ENCODE assay signal across 1 cellular context in genomic region chr2:44799754-44800153, GRCh38.
TF ChIP-seq lines count a peak whose summit lies in the region.

No MANE protein-coding gene starts in this region.

TF ChIP-seq in GM23338, 12 proteins besides CTCF, POLR2A, EP300 and RAD21 (continued from another document):
- TF ChIP-seq, protein P1, sequence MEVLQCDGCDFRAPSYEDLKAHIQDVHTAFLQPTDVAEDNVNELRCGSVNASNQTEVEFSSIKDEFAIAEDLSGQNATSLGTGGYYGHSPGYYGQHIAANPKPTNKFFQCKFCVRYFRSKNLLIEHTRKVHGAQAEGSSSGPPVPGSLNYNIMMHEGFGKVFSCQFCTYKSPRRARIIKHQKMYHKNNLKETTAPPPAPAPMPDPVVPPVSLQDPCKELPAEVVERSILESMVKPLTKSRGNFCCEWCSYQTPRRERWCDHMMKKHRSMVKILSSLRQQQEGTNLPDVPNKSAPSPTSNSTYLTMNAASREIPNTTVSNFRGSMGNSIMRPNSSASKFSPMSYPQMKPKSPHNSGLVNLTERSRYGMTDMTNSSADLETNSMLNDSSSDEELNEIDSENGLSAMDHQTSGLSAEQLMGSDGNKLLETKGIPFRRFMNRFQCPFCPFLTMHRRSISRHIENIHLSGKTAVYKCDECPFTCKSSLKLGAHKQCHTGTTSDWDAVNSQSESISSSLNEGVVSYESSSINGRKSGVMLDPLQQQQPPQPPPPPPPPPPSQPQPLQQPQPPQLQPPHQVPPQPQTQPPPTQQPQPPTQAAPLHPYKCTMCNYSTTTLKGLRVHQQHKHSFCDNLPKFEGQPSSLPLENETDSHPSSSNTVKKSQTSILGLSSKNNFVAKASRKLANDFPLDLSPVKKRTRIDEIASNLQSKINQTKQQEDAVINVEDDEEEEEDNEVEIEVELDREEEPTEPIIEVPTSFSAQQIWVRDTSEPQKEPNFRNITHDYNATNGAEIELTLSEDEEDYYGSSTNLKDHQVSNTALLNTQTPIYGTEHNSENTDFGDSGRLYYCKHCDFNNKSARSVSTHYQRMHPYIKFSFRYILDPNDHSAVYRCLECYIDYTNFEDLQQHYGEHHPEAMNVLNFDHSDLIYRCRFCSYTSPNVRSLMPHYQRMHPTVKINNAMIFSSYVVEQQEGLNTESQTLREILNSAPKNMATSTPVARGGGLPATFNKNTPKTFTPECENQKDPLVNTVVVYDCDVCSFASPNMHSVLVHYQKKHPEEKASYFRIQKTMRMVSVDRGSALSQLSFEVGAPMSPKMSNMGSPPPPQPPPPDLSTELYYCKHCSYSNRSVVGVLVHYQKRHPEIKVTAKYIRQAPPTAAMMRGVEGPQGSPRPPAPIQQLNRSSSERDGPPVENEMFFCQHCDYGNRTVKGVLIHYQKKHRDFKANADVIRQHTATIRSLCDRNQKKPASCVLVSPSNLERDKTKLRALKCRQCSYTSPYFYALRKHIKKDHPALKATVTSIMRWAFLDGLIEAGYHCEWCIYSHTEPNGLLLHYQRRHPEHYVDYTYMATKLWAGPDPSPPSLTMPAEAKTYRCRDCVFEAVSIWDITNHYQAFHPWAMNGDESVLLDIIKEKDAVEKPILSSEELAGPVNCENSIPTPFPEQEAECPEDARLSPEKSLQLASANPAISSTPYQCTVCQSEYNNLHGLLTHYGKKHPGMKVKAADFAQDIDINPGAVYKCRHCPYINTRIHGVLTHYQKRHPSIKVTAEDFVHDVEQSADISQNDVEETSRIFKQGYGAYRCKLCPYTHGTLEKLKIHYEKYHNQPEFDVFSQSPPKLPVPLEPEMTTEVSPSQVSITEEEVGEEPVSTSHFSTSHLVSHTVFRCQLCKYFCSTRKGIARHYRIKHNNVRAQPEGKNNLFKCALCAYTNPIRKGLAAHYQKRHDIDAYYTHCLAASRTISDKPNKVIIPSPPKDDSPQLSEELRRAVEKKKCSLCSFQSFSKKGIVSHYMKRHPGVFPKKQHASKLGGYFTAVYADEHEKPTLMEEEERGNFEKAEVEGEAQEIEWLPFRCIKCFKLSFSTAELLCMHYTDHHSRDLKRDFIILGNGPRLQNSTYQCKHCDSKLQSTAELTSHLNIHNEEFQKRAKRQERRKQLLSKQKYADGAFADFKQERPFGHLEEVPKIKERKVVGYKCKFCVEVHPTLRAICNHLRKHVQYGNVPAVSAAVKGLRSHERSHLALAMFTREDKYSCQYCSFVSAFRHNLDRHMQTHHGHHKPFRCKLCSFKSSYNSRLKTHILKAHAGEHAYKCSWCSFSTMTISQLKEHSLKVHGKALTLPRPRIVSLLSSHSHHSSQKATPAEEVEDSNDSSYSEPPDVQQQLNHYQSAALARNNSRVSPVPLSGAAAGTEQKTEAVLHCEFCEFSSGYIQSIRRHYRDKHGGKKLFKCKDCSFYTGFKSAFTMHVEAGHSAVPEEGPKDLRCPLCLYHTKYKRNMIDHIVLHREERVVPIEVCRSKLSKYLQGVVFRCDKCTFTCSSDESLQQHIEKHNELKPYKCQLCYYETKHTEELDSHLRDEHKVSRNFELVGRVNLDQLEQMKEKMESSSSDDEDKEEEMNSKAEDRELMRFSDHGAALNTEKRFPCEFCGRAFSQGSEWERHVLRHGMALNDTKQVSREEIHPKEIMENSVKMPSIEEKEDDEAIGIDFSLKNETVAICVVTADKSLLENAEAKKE (CRISPR knock-in tag; IDR thresholded peaks at IDR 0.05), result no peak
- TF ChIP-seq, protein P2, sequence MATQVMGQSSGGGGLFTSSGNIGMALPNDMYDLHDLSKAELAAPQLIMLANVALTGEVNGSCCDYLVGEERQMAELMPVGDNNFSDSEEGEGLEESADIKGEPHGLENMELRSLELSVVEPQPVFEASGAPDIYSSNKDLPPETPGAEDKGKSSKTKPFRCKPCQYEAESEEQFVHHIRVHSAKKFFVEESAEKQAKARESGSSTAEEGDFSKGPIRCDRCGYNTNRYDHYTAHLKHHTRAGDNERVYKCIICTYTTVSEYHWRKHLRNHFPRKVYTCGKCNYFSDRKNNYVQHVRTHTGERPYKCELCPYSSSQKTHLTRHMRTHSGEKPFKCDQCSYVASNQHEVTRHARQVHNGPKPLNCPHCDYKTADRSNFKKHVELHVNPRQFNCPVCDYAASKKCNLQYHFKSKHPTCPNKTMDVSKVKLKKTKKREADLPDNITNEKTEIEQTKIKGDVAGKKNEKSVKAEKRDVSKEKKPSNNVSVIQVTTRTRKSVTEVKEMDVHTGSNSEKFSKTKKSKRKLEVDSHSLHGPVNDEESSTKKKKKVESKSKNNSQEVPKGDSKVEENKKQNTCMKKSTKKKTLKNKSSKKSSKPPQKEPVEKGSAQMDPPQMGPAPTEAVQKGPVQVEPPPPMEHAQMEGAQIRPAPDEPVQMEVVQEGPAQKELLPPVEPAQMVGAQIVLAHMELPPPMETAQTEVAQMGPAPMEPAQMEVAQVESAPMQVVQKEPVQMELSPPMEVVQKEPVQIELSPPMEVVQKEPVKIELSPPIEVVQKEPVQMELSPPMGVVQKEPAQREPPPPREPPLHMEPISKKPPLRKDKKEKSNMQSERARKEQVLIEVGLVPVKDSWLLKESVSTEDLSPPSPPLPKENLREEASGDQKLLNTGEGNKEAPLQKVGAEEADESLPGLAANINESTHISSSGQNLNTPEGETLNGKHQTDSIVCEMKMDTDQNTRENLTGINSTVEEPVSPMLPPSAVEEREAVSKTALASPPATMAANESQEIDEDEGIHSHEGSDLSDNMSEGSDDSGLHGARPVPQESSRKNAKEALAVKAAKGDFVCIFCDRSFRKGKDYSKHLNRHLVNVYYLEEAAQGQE (IDR thresholded peaks at IDR 0.05; ENCODE audit: unreplicated experiment), result no peak
- no peak for TF ChIP-seq CREB1 (CRISPR knock-in tag; IDR thresholded peaks at IDR 0.05; ENCODE audit: low read depth)
